16 cellular contexts compared by ENCODE assay signal in the genomic region with DNA sequence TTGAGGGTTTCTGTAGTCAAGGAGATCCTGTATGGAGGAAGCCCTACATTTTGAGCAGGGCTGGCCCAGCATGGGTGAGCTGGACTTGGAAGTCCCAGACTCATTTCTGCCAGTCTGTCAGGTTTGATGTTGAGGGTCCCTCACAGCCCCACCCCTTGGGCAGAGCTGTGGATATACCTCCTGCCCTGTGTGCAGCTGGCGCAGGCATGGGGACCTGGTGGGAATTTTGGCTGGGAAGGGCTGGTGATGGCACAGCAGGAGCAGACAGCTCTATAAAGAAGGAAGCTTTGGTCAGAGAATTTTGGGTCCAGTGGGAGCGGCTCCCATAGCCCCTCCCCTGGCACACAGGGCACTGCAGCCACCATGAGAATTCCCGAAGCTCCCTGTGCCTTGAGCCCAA.
A peak's percentile ranks its signal among the peaks of the same experiment; 100 is the strongest.
DNase-seq lines count a peak whose midpoint lies in the region; ATAC-seq and TF ChIP-seq lines count a peak whose summit lies in the region.
"Had no signal": no experiment of that assay in that cellular context is flagged by ENCODE, and none has a peak within 500 bp of the region (broad histone marks: within the 10 kb centered on the region; RNA-seq: fewer than 3 reads in every experiment).

No MANE protein-coding gene starts in this region.

- H3K9me3 ChIP-seq in endodermal cell (ENCODE audit: control insufficient read depth, low read length), result no peaks in the 10 kb centered on the region
- H3K9me3 ChIP-seq: BLaER1 treated with 17β-estradiol and CSF1 and Interleukin-3, amounts not matched to agents 10 nM and 100 nM had no signal

- H3K36me3 Mint-ChIP-seq in endodermal cell (ENCODE audit: low read depth), result no peaks in the 10 kb centered on the region

- H3K4me3 ChIP-seq in endodermal cell (ENCODE audit: low read length) (no peak overlapping the region), rectal smooth muscle tissue (ENCODE audit: low read length) (no peak overlapping the region)
- H3K4me3 ChIP-seq: BLaER1 treated with 17β-estradiol and CSF1 and Interleukin-3, amounts not matched to agents 10 nM and 100 nM; GM23338; K562; PC-9 had no signal

- H3K4me3 Mint-ChIP-seq in endodermal cell, result no peak overlapping the region
- H3K4me3 Mint-ChIP-seq: GM23338 had no signal

- no peaks in the 10 kb centered on the region for H3K27me3 ChIP-seq in endodermal cell (ENCODE audit: control insufficient read depth, insufficient read depth, low read length, poor library complexity, severe bottlenecking)
- H3K27me3 ChIP-seq in rectal smooth muscle tissue (ENCODE audit: control insufficient read depth, insufficient read depth, low read length), result no peaks in the 10 kb centered on the region
- H3K27me3 ChIP-seq: BLaER1 treated with 17β-estradiol and CSF1 and Interleukin-3, amounts not matched to agents 10 nM and 100 nM had no signal

- ATAC-seq in HG02840 (IDR thresholded peaks at IDR 0.05; ENCODE audit: low FRiP score, unreplicated experiment), result no peak
- ATAC-seq: GM23338, K562 had no signal

- H3K36me3 ChIP-seq in endodermal cell (ENCODE audit: control insufficient read depth, insufficient read depth, low read length), result no peaks in the 10 kb centered on the region
- H3K36me3 ChIP-seq in rectal smooth muscle tissue (ENCODE audit: control insufficient read depth, insufficient read depth, low read length), result no peaks in the 10 kb centered on the region
- H3K36me3 ChIP-seq: BLaER1 treated with 17β-estradiol and CSF1 and Interleukin-3, amounts not matched to agents 10 nM and 100 nM had no signal

- H3K4me1 Mint-ChIP-seq in endodermal cell, result peaks cover 4% of the 10 kb centered on the region

- H3K4me1 ChIP-seq in endodermal cell (ENCODE audit: control insufficient read depth, insufficient read depth, low read length) (no peaks in the 10 kb centered on the region), rectal smooth muscle tissue (ENCODE audit: control insufficient read depth, insufficient read depth, low read length) (peaks cover 45% of the 10 kb centered on the region)
- H3K4me1 ChIP-seq: BLaER1 treated with 17β-estradiol and CSF1 and Interleukin-3, amounts not matched to agents 10 nM and 100 nM had no signal

- H3K27ac Mint-ChIP-seq in endodermal cell, result no peak overlapping the region
- H3K27ac Mint-ChIP-seq: GM23338 had no signal

- TF ChIP-seq CTCF in C4-2B (conservative IDR thresholded peaks at IDR 0.05), result no peak
- no peak for TF ChIP-seq CTCF in endodermal cell (conservative IDR thresholded peaks at IDR 0.05)

- H3K27me3 Mint-ChIP-seq in endodermal cell (ENCODE audit: insufficient read depth), result peaks cover 2% of the 10 kb centered on the region

- DNase-seq in endodermal cell (peak; percentile 30), mucosa of gallbladder (ENCODE audit: low spot score) (peak; percentile 8), LoVo (ENCODE audit: low spot score) (no peak), NCI-H82 treated with DMSO at 0.1 percent for 48 hours (lab: John Stamatoyannopoulos, UW; ENCODE audit: unreplicated experiment) (no peak)
- no peak for DNase-seq in effector CD4-positive, alpha-beta T cell
- DNase-seq: MV-4-11, NCI-H1930, NCI-H2171, NCI-H446 had no signal

- H3K9me3 Mint-ChIP-seq in endodermal cell, result no peaks in the 10 kb centered on the region
- H3K9me3 Mint-ChIP-seq: GM23338 had no signal

- H3K9ac ChIP-seq in endodermal cell (ENCODE audit: extremely low read depth, low read length, poor library complexity, severe bottlenecking) (no peak overlapping the region), rectal smooth muscle tissue (ENCODE audit: low read length) (no peak overlapping the region)
- H3K9ac ChIP-seq: BLaER1 treated with 17β-estradiol and CSF1 and Interleukin-3, amounts not matched to agents 10 nM and 100 nM had no signal

- H3K27ac ChIP-seq in C4-2B (peak overlapping the region; percentile 21), endodermal cell (ENCODE audit: low read depth, low read length) (no peak overlapping the region), rectal smooth muscle tissue (ENCODE audit: low read depth, low read length) (peak overlapping the region; percentile 70)
- H3K27ac ChIP-seq: BLaER1 treated with 17β-estradiol and CSF1 and Interleukin-3, amounts not matched to agents 10 nM and 100 nM; PC-9 had no signal

- WGBS in endodermal cell (ENCODE audit: insufficient coverage in 1 of 2, insufficient read length in 1 of 2), 2 experiments, result 86 to 92% methylated on average over 2 to 3 of the region's 3 CpGs

Comparison
In these comparisons a context has a peak if more than half of its experiments do, and no peak if none do; other contexts are left out.
1. DNase-seq: peak in endodermal cell (single experiment) and mucosa of gallbladder (single experiment); none in LoVo (single experiment), effector CD4-positive, alpha-beta T cell (single experiment) and NCI-H82 treated with DMSO at 0.1 percent for 48 hours (single experiment).